In the genomic region with DNA sequence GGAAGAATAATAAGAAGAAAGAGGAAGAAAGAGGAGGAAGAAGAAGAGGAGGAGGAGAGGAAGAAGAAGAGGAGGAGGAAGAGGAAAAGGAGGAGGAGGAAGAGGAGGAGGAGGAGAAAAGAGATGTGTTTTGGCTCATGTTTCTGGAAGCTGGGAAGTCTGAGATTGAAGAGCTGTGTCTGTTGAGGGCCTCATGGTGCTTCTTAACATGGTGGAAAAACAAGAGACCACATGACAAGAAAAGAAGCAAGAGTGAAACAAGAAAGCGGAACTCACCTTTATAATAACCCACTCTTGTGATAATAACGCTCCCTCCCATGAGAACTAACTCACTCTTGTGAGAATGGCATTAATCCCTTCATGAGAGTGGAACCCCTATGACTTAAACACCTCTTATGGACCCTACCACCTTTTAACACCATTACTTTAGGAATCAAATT, we compare ENCODE assay signal across 15 cellular contexts. TPM values are rescaled to one million over a fixed set of nuclear protein-coding genes. Genes with fewer than 3 reads are reported as not detected.
A peak's percentile ranks its signal among the peaks of the same experiment; 100 is the strongest.
DNase-seq lines count a peak whose midpoint lies in the region; ATAC-seq and TF ChIP-seq lines count a peak whose summit lies in the region.
"Had no signal": no experiment of that assay in that cellular context is flagged by ENCODE, and none has a peak within 500 bp of the region (broad histone marks: within the 10 kb centered on the region; RNA-seq: fewer than 3 reads in every experiment).

No MANE protein-coding gene starts in this region.

- intact Hi-C loops in right lobe of liver (cut with DNase I): loop anchor here in 1 of 2 donors (10.0 kb wide), 1 partner anchor 263 kb away; no protein-coding TSS in a partner anchor

- no peaks in the 10 kb centered on the region for H3K9me3 Mint-ChIP-seq in memory B cell
- H3K9me3 Mint-ChIP-seq: activated naive CD8-positive, alpha-beta T cell treated with anti-CD3 and anti-CD28 coated beads for 36 hours; CD8-positive, alpha-beta T cell; mesothelial cell of epicardium; stimulated activated naive CD8-positive, alpha-beta T cell treated with anti-CD3 and anti-CD28 coated beads, Interleukin-15, amount 100 ng/mL, for 72 hours had no signal

- H3K27me3 ChIP-seq in right lobe of liver: no peaks in the 10 kb centered on the region

- 95% methylated on average over 2 of the region's 2 CpGs for WGBS in right lobe of liver (ENCODE audit: insufficient coverage, low coverage, low lambda C conversion rate, missing lambda C conversion rate)

- peak overlapping the region; percentile 90 for H3K27ac Mint-ChIP-seq in memory B cell
- H3K27ac Mint-ChIP-seq: activated naive CD8-positive, alpha-beta T cell treated with anti-CD3 and anti-CD28 coated beads for 36 hours; CD8-positive, alpha-beta T cell; mesothelial cell of epicardium; stimulated activated naive CD8-positive, alpha-beta T cell treated with anti-CD3 and anti-CD28 coated beads, Interleukin-15, amount 100 ng/mL, for 72 hours had no signal

- ATAC-seq in GM18868 (IDR thresholded peaks at IDR 0.05; ENCODE audit: unreplicated experiment) (peak; percentile 59), GM21576 (IDR thresholded peaks at IDR 0.05; ENCODE audit: unreplicated experiment) (peak; percentile 54), HG03342 (IDR thresholded peaks at IDR 0.05; ENCODE audit: unreplicated experiment) (peak; percentile 49), memory B cell (ENCODE audit: low read depth) (peak; percentile 92), right lobe of liver (no peak), HG02610 (IDR thresholded peaks at IDR 0.05; ENCODE audit: unreplicated experiment) (no peak)
- ATAC-seq: CD8-positive, alpha-beta T cell; stimulated activated naive CD8-positive, alpha-beta T cell treated with anti-CD3 and anti-CD28 coated beads, Interleukin-15, amount 100 ng/mL, for 72 hours had no signal

- TF ChIP-seq POLR2A in right lobe of liver (IDR thresholded peaks at IDR 0.05): no peak

- peaks cover 20% of the 10 kb centered on the region for H3K4me1 Mint-ChIP-seq in memory B cell

- peaks cover 2% of the 10 kb centered on the region for H3K36me3 Mint-ChIP-seq in memory B cell
- H3K36me3 Mint-ChIP-seq: activated naive CD8-positive, alpha-beta T cell treated with anti-CD3 and anti-CD28 coated beads for 36 hours; CD8-positive, alpha-beta T cell; mesothelial cell of epicardium had no signal

- H3K27ac ChIP-seq in right lobe of liver: no peak overlapping the region
- H3K27ac ChIP-seq: esophagus squamous epithelium had no signal

- H3K4me1 ChIP-seq in right lobe of liver: no peaks in the 10 kb centered on the region
- H3K4me1 ChIP-seq: HAP-1 had no signal

- TF ChIP-seq CTCF in right lobe of liver (IDR thresholded peaks at IDR 0.05): no peak

- H3K9me3 ChIP-seq in right lobe of liver: no peaks in the 10 kb centered on the region
- H3K9me3 ChIP-seq: esophagus squamous epithelium, HAP-1 had no signal

- DNase-seq in memory B cell (ENCODE audit: low spot score in 2 of 2): peak in 1 of 2 donors; percentile 41
- no peak for DNase-seq in right lobe of liver
- no peak for DNase-seq in stimulated activated CD4-positive, alpha-beta T cell treated with anti-CD3 and anti-CD28 coated beads, Interleukin-12 subunit alpha, Interleukin-12 subunit beta, amount 100 ng/mL, for 4 hours
- DNase-seq: activated naive CD8-positive, alpha-beta T cell treated with anti-CD3 and anti-CD28 coated beads for 36 hours; CD8-positive, alpha-beta T cell; esophagus squamous epithelium; NCI-H146; stimulated activated CD4-positive, alpha-beta T cell treated with anti-CD3 and anti-CD28 coated beads, Interleukin-2, amount 100 ng/mL, for 48 hours; stimulated activated naive CD8-positive, alpha-beta T cell treated with anti-CD3 and anti-CD28 coated beads, Interleukin-15, amount 100 ng/mL, for 72 hours had no signal

- no peak overlapping the region for H3K4me3 ChIP-seq in right lobe of liver
- H3K4me3 ChIP-seq: esophagus squamous epithelium, HAP-1 had no signal

- H3K36me3 ChIP-seq in right lobe of liver: no peaks in the 10 kb centered on the region
- H3K36me3 ChIP-seq: esophagus squamous epithelium, HAP-1 had no signal

- peaks cover 2% of the 10 kb centered on the region for H3K27me3 Mint-ChIP-seq in memory B cell
- H3K27me3 Mint-ChIP-seq: stimulated activated naive CD8-positive, alpha-beta T cell treated with anti-CD3 and anti-CD28 coated beads, Interleukin-15, amount 100 ng/mL, for 72 hours had no signal

- peak overlapping the region; percentile 1 for H3K4me3 Mint-ChIP-seq in memory B cell
- H3K4me3 Mint-ChIP-seq: activated naive CD8-positive, alpha-beta T cell treated with anti-CD3 and anti-CD28 coated beads for 36 hours; CD8-positive, alpha-beta T cell; mesothelial cell of epicardium; stimulated activated naive CD8-positive, alpha-beta T cell treated with anti-CD3 and anti-CD28 coated beads, Interleukin-15, amount 100 ng/mL, for 72 hours had no signal

RNA-seq across cellular contexts. Expression of a gene that starts 36.1 kb away (rescaled TPM):
- 10 to 100 TPM in 2 of 6 experiments, 1 to 10 TPM in 4; 6.2 to 11.7 (median 8.4) TPM for total RNA-seq in right lobe of liver

Comparison
In these comparisons a context has a peak if more than half of its experiments do, and no peak if none do; other contexts are left out.
1. ATAC-seq: peak in GM18868 (single experiment), GM21576 (single experiment), HG03342 (single experiment) and memory B cell (single experiment); none in right lobe of liver (0 of 4) and HG02610 (single experiment).